In genomic region chr4:122762520-122762919, GRCh38 we compare ENCODE assay signal across 13 cellular contexts. TPM values are rescaled to one million over a fixed set of nuclear protein-coding genes. Genes with fewer than 3 reads are reported as not detected.
DNase-seq lines count a peak whose midpoint lies in the region; ATAC-seq and TF ChIP-seq lines count a peak whose summit lies in the region.
"Had no signal": no experiment of that assay in that cellular context is flagged by ENCODE, and none has a peak within 500 bp of the region (broad histone marks: within the 10 kb centered on the region; RNA-seq: fewer than 3 reads in every experiment).

No MANE protein-coding gene starts in this region.

- H3K9me3 Mint-ChIP-seq in CD4-positive, alpha-beta memory T cell: no peaks in the 10 kb centered on the region

- H3K27ac Mint-ChIP-seq in CD4-positive, alpha-beta memory T cell: peak overlapping the region in 1 of 7 donors; percentile 4

- peaks cover 16% of the 10 kb centered on the region for H3K4me1 ChIP-seq in CD4-positive, alpha-beta memory T cell (ENCODE audit: insufficient read depth, low read length)
- peaks cover 3% of the 10 kb centered on the region for H3K4me1 ChIP-seq in body of pancreas

- POLR2A ChIA-PET in CD4-positive, alpha-beta memory T cell (lab: Charles Lee; ENCODE audit: partially characterized antibody): no interaction called here

- ATAC-seq in GM21786 (IDR thresholded peaks at IDR 0.05; ENCODE audit: unreplicated experiment): peak; percentile 43
- no peak for ATAC-seq in body of pancreas
- ATAC-seq in GM21528 (IDR thresholded peaks at IDR 0.05; ENCODE audit: low FRiP score, unreplicated experiment): no peak
- ATAC-seq: foreskin keratinocyte, Panc1 had no signal

- no peaks in the 10 kb centered on the region for H3K36me3 ChIP-seq in CD4-positive, alpha-beta memory T cell (ENCODE audit: insufficient read depth, low read length)
- H3K36me3 ChIP-seq in body of pancreas (replicated peaks in 1 of 2; ENCODE audit: insufficient read depth in 1 of 2, low read depth in 2 of 2): no peaks in the 10 kb centered on the region

- TF ChIP-seq CTCF in body of pancreas (IDR thresholded peaks at IDR 0.05): no peak

- H3K9me3 ChIP-seq in CD4-positive, alpha-beta memory T cell (ENCODE audit: control insufficient read depth in 1 of 2, low read length in 2 of 2): no peaks in the 10 kb centered on the region
- no peaks in the 10 kb centered on the region for H3K9me3 ChIP-seq in body of pancreas

- peaks cover 12 to 18% (median 13%) of the 10 kb centered on the region in 4 donors for H3K4me1 Mint-ChIP-seq in CD4-positive, alpha-beta memory T cell

- CTCF ChIA-PET in CD4-positive, alpha-beta memory T cell (lab: Charles Lee; ENCODE audit: partially characterized antibody): interaction anchor here (2.2 kb wide), 1 partner anchor 152 kb away, joined by 5 read pairs; no protein-coding TSS in a partner anchor

- peak overlapping the region in 2 of 8 donors; percentile 43 to 52 for H3K4me3 Mint-ChIP-seq in CD4-positive, alpha-beta memory T cell

- peak; percentile 20 to 49 (median 41) for DNase-seq in CD4-positive, alpha-beta memory T cell
- peak; percentile 21 for DNase-seq in SKM-1 treated with dmso at 0.1 percent for 144 hours (lab: John Stamatoyannopoulos, UW; ENCODE audit: unreplicated experiment)
- DNase-seq in globus pallidus (ENCODE audit: low spot score): peak; percentile 57
- DNase-seq in body of pancreas: no peak
- no peak for DNase-seq in NCI-H2107 (lab: John Stamatoyannopoulos, UW)
- no peak for DNase-seq in SW480 (ENCODE audit: low spot score)
- DNase-seq: foreskin keratinocyte; NCI-H1048; stimulated activated naive CD4-positive, alpha-beta T cell had no signal

- intact Hi-C loops in CD4-positive, alpha-beta memory T cell (cut with micrococcal nuclease): no loop called here
- intact Hi-C loops in body of pancreas (cut with DNase I): no loop called here

- TF ChIP-seq POLR2A in body of pancreas (IDR thresholded peaks at IDR 0.05): no peak

- 64 to 76% methylated on average over 2 of the region's 2 CpGs for WGBS in body of pancreas, 2 donors

- H3K27me3 ChIP-seq in CD4-positive, alpha-beta memory T cell (ENCODE audit: insufficient read depth, low read length): no peaks in the 10 kb centered on the region
- H3K27me3 ChIP-seq in body of pancreas: no peaks in the 10 kb centered on the region
- H3K27me3 ChIP-seq: foreskin keratinocyte had no signal

- peaks cover 2 to 4% of the 10 kb centered on the region in 2 donors for H3K27me3 Mint-ChIP-seq in CD4-positive, alpha-beta memory T cell

- H3K36me3 Mint-ChIP-seq in CD4-positive, alpha-beta memory T cell: no peaks in the 10 kb centered on the region

- H3K27ac ChIP-seq in CD4-positive, alpha-beta memory T cell (ENCODE audit: low read depth, low read length): no peak overlapping the region
- no peak overlapping the region for H3K27ac ChIP-seq in body of pancreas
- H3K27ac ChIP-seq: foreskin keratinocyte had no signal

- H3K4me3 ChIP-seq in CD4-positive, alpha-beta memory T cell (ENCODE audit: low read length in 2 of 2): no peak overlapping the region
- no peak overlapping the region for H3K4me3 ChIP-seq in body of pancreas
- H3K4me3 ChIP-seq: lung had no signal

RNA-seq across cellular contexts. Expression of gene BBS12, which starts 30.0 kb away (rescaled TPM):
- total RNA-seq in CD4-positive, alpha-beta memory T cell: 1 to 10 TPM; 3.7 to 4.1 TPM
- 1 to 10 TPM; 1.7 to 2.0 TPM for polyA plus RNA-seq in CD4-positive, alpha-beta memory T cell
- total RNA-seq in body of pancreas: 1 to 10 TPM in 1 of 2 donors, not detected in 1; 2.3 TPM

Comparison
In these comparisons a context has a peak if more than half of its experiments do, and no peak if none do; other contexts are left out.
1. DNase-seq: peak in CD4-positive, alpha-beta memory T cell (5 of 5), SKM-1 treated with dmso at 0.1 percent for 144 hours (single experiment) and globus pallidus (single experiment); none in body of pancreas (0 of 4), NCI-H2107 (single experiment) and SW480 (single experiment).